8 cellular contexts compared by ENCODE assay signal in the genomic region with DNA sequence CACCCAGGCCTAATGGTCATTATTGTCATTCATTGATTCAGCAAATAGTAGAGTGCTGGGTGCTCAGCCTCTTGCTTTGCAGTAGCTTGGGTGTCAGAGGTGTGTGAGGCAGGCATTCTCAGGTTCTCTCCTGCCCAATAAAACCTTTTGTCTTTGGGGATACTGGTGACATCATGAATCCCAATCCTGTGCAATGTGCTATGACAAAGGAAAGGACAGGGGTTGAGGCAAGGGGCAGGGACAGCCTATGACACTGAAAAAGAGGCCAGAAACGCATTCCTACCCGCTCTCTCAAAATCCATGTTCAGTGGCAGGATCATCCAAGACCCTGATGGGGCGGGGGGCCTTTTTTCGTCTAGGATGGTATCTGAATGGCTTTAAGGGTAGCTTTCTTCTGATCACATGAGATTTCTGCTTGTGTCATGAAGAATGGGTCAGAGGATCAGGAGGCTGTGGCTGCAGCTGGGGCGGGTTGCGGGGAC. TPM values are rescaled to one million over a fixed set of nuclear protein-coding genes. Genes with fewer than 3 reads are reported as not detected.
DNase-seq lines count a peak whose midpoint lies in the region; ATAC-seq and TF ChIP-seq lines count a peak whose summit lies in the region.

No MANE protein-coding gene starts in this region.

- H3K4me3 ChIP-seq in WI38 (ENCODE audit: low read depth, low read length) (peak overlapping the region; percentile 69), right cardiac atrium (ENCODE audit: low read length) (peak overlapping the region; percentile 74), smooth muscle cell (peak overlapping the region; percentile 89)

- intact Hi-C loops in right cardiac atrium (cut with DNase I): no loop called here

- H3K4me2 ChIP-seq in smooth muscle cell: peak overlapping the region; percentile 96

- peak overlapping the region; percentile 93 for H3K27ac ChIP-seq in right cardiac atrium (ENCODE audit: low read length)
- H3K27ac ChIP-seq in smooth muscle cell (ENCODE audit: low read depth): peak overlapping the region; percentile 82

- H3K4me1 ChIP-seq in right cardiac atrium (ENCODE audit: control insufficient read depth, insufficient read depth, low read length) (no peaks in the 10 kb centered on the region), smooth muscle cell (ENCODE audit: low read depth) (peaks cover 8% of the 10 kb centered on the region)

- peak; percentile 66 for DNase-seq in DMS53 (lab: John Stamatoyannopoulos, UW)
- DNase-seq in DMS53 treated with DMSO at 0.1 percent for 48 hours (lab: John Stamatoyannopoulos, UW; ENCODE audit: unreplicated experiment): no peak
- no peak for DNase-seq in right cardiac atrium
- no peak for DNase-seq in smooth muscle cell (lab: John Stamatoyannopoulos, UW; ENCODE audit: unreplicated experiment)
- no peak for DNase-seq in superior temporal gyrus (ENCODE audit: extremely low spot score)
- no peak for DNase-seq in NCI-H2171 treated with DMSO at 0.1 percent for 48 hours (lab: John Stamatoyannopoulos, UW)

- H3K36me3 ChIP-seq in smooth muscle cell (ENCODE audit: low read depth): no peaks in the 10 kb centered on the region

- peaks cover 28% of the 10 kb centered on the region for H4K20me1 ChIP-seq in smooth muscle cell (ENCODE audit: low read depth)

- H3K27me3 ChIP-seq in right cardiac atrium (ENCODE audit: control insufficient read depth, insufficient read depth) (no peaks in the 10 kb centered on the region), smooth muscle cell (ENCODE audit: low read depth) (no peaks in the 10 kb centered on the region)

- peaks cover 30% of the 10 kb centered on the region for H3K79me2 ChIP-seq in smooth muscle cell (ENCODE audit: low read depth)

- no peaks in the 10 kb centered on the region for H3F3A ChIP-seq in smooth muscle cell (ENCODE audit: low read depth)

- 55% methylated on average over 6 of the region's 6 CpGs for WGBS in right cardiac atrium
- 54% methylated on average over 6 of the region's 6 CpGs for WGBS in smooth muscle cell (ENCODE audit: low lambda C conversion rate)

- no peak overlapping the region for H2AFZ ChIP-seq in smooth muscle cell (ENCODE audit: low read depth)

- TF ChIP-seq CTCF in WI38 (IDR thresholded peaks at IDR 0.05; ENCODE audit: low read depth, low read length): no peak
- no peak for TF ChIP-seq CTCF in smooth muscle cell (IDR thresholded peaks at IDR 0.05; ENCODE audit: borderline replicate concordance, insufficient read depth, poor library complexity, severe bottlenecking)

- ATAC-seq in right cardiac atrium: no peak
- ATAC-seq in GM19395 (IDR thresholded peaks at IDR 0.05; ENCODE audit: unreplicated experiment): no peak

- peak overlapping the region; percentile 94 for H3K9ac ChIP-seq in smooth muscle cell (ENCODE audit: low read depth)

- H3K9me3 ChIP-seq in right cardiac atrium (ENCODE audit: control insufficient read depth, low read length) (no peaks in the 10 kb centered on the region), smooth muscle cell (replicated peaks; ENCODE audit: low read depth) (no peaks in the 10 kb centered on the region)

RNA-seq across cellular contexts. Expression of gene FAM193A, which starts 1.5 kb away (rescaled TPM):
- 10 to 100 TPM; 16.9 to 19.2 (median 17.8) TPM for total RNA-seq in right cardiac atrium
- 9.7 TPM for polyA plus RNA-seq in right cardiac atrium
- 7.8 and 12.2 TPM in 2 replicates for total RNA-seq in smooth muscle cell
- polyA plus RNA-seq in smooth muscle cell: 8.3 and 12.7 TPM in 2 replicates
